9 cellular contexts compared by ENCODE assay signal in the genomic region with DNA sequence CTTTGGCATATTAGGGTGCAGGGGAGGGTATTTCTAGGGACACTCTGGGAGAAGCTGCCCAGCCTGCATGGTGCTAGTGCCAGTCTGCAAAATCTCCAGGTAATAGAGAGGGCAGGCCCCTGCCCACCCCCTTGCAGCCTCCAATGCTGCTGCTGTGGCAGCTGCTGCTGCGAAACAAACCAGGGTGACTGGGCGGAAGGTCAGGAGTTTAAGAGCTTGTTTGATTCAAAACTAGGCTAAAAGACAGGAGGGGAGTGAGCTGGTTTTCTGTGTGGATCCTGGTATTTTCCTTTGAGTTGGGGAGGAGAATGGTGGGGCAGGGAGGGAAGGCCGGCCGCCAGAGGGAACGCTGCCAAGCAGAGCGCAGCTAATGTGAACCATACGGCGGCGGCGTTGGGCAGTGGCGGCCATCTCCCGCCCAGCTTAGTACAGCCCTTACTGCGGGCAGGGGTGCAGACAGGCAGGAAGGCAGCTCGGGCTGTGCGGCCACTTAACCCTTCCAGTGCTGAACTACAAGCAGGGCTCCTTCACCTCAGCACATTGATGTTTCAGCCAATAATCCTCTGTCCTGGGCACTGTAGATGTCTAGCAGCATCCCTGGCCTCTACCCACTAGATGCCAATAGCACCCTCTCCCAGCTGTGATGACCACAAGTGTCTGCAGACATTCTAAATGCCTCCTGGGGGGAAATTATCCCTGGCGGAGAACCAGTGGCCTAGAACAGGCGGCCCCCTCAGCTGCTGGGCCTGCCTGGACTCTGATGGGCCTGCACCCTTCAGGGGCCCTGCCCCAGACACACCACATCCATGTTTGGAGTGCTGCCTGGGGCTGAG.
DNase-seq lines count a peak whose midpoint lies in the region; ATAC-seq and TF ChIP-seq lines count a peak whose summit lies in the region.
"Had no signal": no experiment of that assay in that cellular context is flagged by ENCODE, and none has a peak within 500 bp of the region (broad histone marks: within the 10 kb centered on the region; RNA-seq: fewer than 3 reads in every experiment).

No MANE protein-coding gene starts in this region.

- H3K4me1 ChIP-seq in trophoblast cell (ENCODE audit: control insufficient read depth in 1 of 2, insufficient read depth in 2 of 2, low read length in 2 of 2), result peaks cover 37 to 42% of the 10 kb centered on the region in 2 experiments

- no peaks in the 10 kb centered on the region for H3K9me3 ChIP-seq in T-helper 17 cell (ENCODE audit: control insufficient read depth, low read length, poor library complexity, severe bottlenecking)
- H3K9me3 ChIP-seq in trophoblast cell (ENCODE audit: insufficient read depth, low read depth, low read length), result no peaks in the 10 kb centered on the region

- H4K12ac ChIP-seq in trophoblast cell (ENCODE audit: low read depth, low read length), result no peak overlapping the region

- peak overlapping the region; percentile 55 for H3K4ac ChIP-seq in trophoblast cell (ENCODE audit: low read depth, low read length)

- peaks cover 48% of the 10 kb centered on the region for H3K79me1 ChIP-seq in trophoblast cell (ENCODE audit: low read length)

- H3K4me2 ChIP-seq in trophoblast cell (ENCODE audit: low read length), result no peak overlapping the region

- peak overlapping the region; percentile 72 for H3K27ac Mint-ChIP-seq in T-helper 17 cell
- H3K27ac Mint-ChIP-seq in glutamatergic neuron (ENCODE audit: unreplicated experiment), result no peak overlapping the region

- H3K4me3 Mint-ChIP-seq in T-helper 17 cell (no peak overlapping the region), glutamatergic neuron (ENCODE audit: unreplicated experiment) (no peak overlapping the region)
- H3K4me3 Mint-ChIP-seq: naive thymus-derived CD8-positive, alpha-beta T cell had no signal

- no peak for TF ChIP-seq CTCF in glutamatergic neuron (IDR thresholded peaks at IDR 0.05; ENCODE audit: partially characterized antibody, unreplicated experiment)

- H3K36me3 ChIP-seq in trophoblast cell (ENCODE audit: control insufficient read depth in 1 of 2, insufficient read depth in 2 of 2, low read length in 2 of 2), result peaks cover 0 to 3% of the 10 kb centered on the region in 2 experiments

- H3K9ac ChIP-seq in trophoblast cell (ENCODE audit: low read length), result no peak overlapping the region

- H3K18ac ChIP-seq in trophoblast cell (ENCODE audit: low read length), result peak overlapping the region; percentile 77

- peak overlapping the region; percentile 72 for H4K91ac ChIP-seq in trophoblast cell (ENCODE audit: low read depth, low read length)

- H4K8ac ChIP-seq in trophoblast cell (ENCODE audit: low read depth, low read length), result peak overlapping the region; percentile 46

- H2AFZ ChIP-seq in trophoblast cell (ENCODE audit: insufficient read depth, low read length, poor library complexity), result peak overlapping the region; percentile 50

- no peaks in the 10 kb centered on the region for H3K27me3 ChIP-seq in trophoblast cell (ENCODE audit: insufficient read depth, low read length)

- DNase-seq in DMS 273 (lab: John Stamatoyannopoulos, UW; ENCODE audit: unreplicated experiment), result peak; percentile 86
- DNase-seq in T-helper 17 cell, result no peak
- peak; percentile 53 for DNase-seq in glutamatergic neuron
- DNase-seq in trophoblast cell, result peak in 1 of 2 donors; percentile 25
- DNase-seq in activated CD4-positive, CD25-positive, alpha-beta regulatory T cell (lab: John Stamatoyannopoulos, UW), result no peak
- DNase-seq in stimulated activated CD4-positive, alpha-beta T cell treated with anti-CD3 and anti-CD28 coated beads, Interleukin-2, amount 100 ng/mL, for 24 hours, result no peak
- DNase-seq: naive thymus-derived CD8-positive, alpha-beta T cell had no signal

- no CpG with 5 or more reads among the region's 17 CpGs for WGBS in trophoblast cell (ENCODE audit: extremely low coverage, insufficient coverage, insufficient read length)

- ATAC-seq in T-helper 17 cell (no peak), GM19023 (IDR thresholded peaks at IDR 0.05; ENCODE audit: unreplicated experiment) (no peak), HG02759 (IDR thresholded peaks at IDR 0.05; ENCODE audit: unreplicated experiment) (no peak)
- ATAC-seq: naive thymus-derived CD8-positive, alpha-beta T cell had no signal

- peaks cover 11% of the 10 kb centered on the region for H3K9me3 Mint-ChIP-seq in glutamatergic neuron (ENCODE audit: unreplicated experiment)
- H3K9me3 Mint-ChIP-seq: naive thymus-derived CD8-positive, alpha-beta T cell had no signal

- peak overlapping the region; percentile 67 for H2AK5ac ChIP-seq in trophoblast cell (ENCODE audit: low read length)

- no peak overlapping the region for H3K23ac ChIP-seq in trophoblast cell (ENCODE audit: low read length)

- H3K4me3 ChIP-seq in trophoblast cell (ENCODE audit: low read depth, low read length), result no peak overlapping the region

- peaks cover 4% of the 10 kb centered on the region for H3K36me3 Mint-ChIP-seq in T-helper 17 cell (ENCODE audit: low read depth)
- H3K36me3 Mint-ChIP-seq in glutamatergic neuron (ENCODE audit: unreplicated experiment), result no peaks in the 10 kb centered on the region

- H3K4me1 Mint-ChIP-seq in T-helper 17 cell (peaks cover 16% of the 10 kb centered on the region), glutamatergic neuron (ENCODE audit: low read depth, unreplicated experiment) (peaks cover 26% of the 10 kb centered on the region)

- no peaks in the 10 kb centered on the region for H3K27me3 Mint-ChIP-seq in T-helper 17 cell
- peaks cover 12% of the 10 kb centered on the region for H3K27me3 Mint-ChIP-seq in glutamatergic neuron (ENCODE audit: unreplicated experiment)
- H3K27me3 Mint-ChIP-seq: naive thymus-derived CD8-positive, alpha-beta T cell had no signal

- peak overlapping the region; percentile 89 for H2BK12ac ChIP-seq in trophoblast cell (ENCODE audit: low read length)

- peaks cover 10% of the 10 kb centered on the region for H3K79me2 ChIP-seq in trophoblast cell (ENCODE audit: control insufficient read depth, insufficient read depth, low read length, poor library complexity)

- H3K14ac ChIP-seq in trophoblast cell (ENCODE audit: low read length), result peak overlapping the region; percentile 34

- H2BK120ac ChIP-seq in trophoblast cell (ENCODE audit: insufficient read depth, low read length, poor library complexity), result peak overlapping the region; percentile 62

- peak overlapping the region; percentile 0 for H3K27ac ChIP-seq in trophoblast cell (ENCODE audit: low read depth, low read length)

- peak overlapping the region; percentile 49 for H2BK5ac ChIP-seq in trophoblast cell (ENCODE audit: low read depth, low read length, poor library complexity)

Comparison
In these comparisons a context has a peak if more than half of its experiments do, and no peak if none do; other contexts are left out.
1. DNase-seq: peak in DMS 273 (single experiment) and glutamatergic neuron (single experiment); none in T-helper 17 cell (0 of 3), activated CD4-positive, CD25-positive, alpha-beta regulatory T cell (0 of 4) and stimulated activated CD4-positive, alpha-beta T cell treated with anti-CD3 and anti-CD28 coated beads, Interleukin-2, amount 100 ng/mL, for 24 hours (0 of 2).